ENCODE assay signal across 9 cellular contexts in genomic region chr5:181053760-181054122, GRCh38.
DNase-seq lines count a peak whose midpoint lies in the region; ATAC-seq, FAIRE-seq and TF ChIP-seq lines count a peak whose summit lies in the region.
"Had no signal": no experiment of that assay in that cellular context is flagged by ENCODE, and none has a peak within 500 bp of the region (broad histone marks: within the 10 kb centered on the region; RNA-seq: fewer than 3 reads in every experiment).

No MANE protein-coding gene starts in this region.

- DNase-seq in central memory CD8-positive, alpha-beta T cell (ENCODE audit: low spot score in 2 of 2) = no peak
- DNase-seq in NCI-H526 treated with DMSO at 0.1 percent for 48 hours (lab: John Stamatoyannopoulos, UW) (no peak), H54 (ENCODE audit: insufficient read length, low spot score) (no peak), NCI-H2196 treated with DMSO at 0.1 percent for 48 hours (lab: John Stamatoyannopoulos, UW; ENCODE audit: unreplicated experiment) (no peak)
- DNase-seq: central memory CD4-positive, alpha-beta T cell had no signal

- H3K27ac Mint-ChIP-seq in central memory CD8-positive, alpha-beta T cell (ENCODE audit: low read depth) = no peak overlapping the region

- H3K4me3 ChIP-seq in ACC112 (ENCODE audit: low read depth, low read length) (peak overlapping the region; percentile 65), HUES48 (ENCODE audit: low read depth, low read length) (peak overlapping the region; percentile 70), mucosa of stomach (ENCODE audit: low read length) (peak overlapping the region; percentile 36)

- H3K27me3 ChIP-seq in ACC112 (ENCODE audit: insufficient read depth, low read length) (peaks cover 96% of the 10 kb centered on the region), HUES48 (ENCODE audit: control insufficient read depth, insufficient read depth, low read length) (peaks cover 97% of the 10 kb centered on the region), mucosa of stomach (ENCODE audit: control insufficient read depth, insufficient read depth, low read length) (peaks cover 67% of the 10 kb centered on the region)

- peak overlapping the region; percentile 70 for H3K4me3 Mint-ChIP-seq in central memory CD8-positive, alpha-beta T cell

- H3K9ac ChIP-seq in HUES48 (ENCODE audit: low read depth, low read length) (no peak overlapping the region), mucosa of stomach (ENCODE audit: low read length) (peak overlapping the region; percentile 25)

- no peaks in the 10 kb centered on the region for H3K9me3 ChIP-seq in HUES48 (ENCODE audit: control insufficient read depth, insufficient read depth, low read length)
- H3K9me3 ChIP-seq in mucosa of stomach (ENCODE audit: control insufficient read depth, low read length) = no peaks in the 10 kb centered on the region

- H3K9me3 Mint-ChIP-seq in central memory CD8-positive, alpha-beta T cell = no peaks in the 10 kb centered on the region

- TF ChIP-seq POLR2A in H54 (IDR thresholded peaks at IDR 0.05; ENCODE audit: low read depth, low read length) = no peak

- peaks cover 97% of the 10 kb centered on the region for H3K27me3 Mint-ChIP-seq in central memory CD8-positive, alpha-beta T cell

- H3K36me3 ChIP-seq in ACC112 (ENCODE audit: insufficient read depth, low read length) = no peaks in the 10 kb centered on the region
- H3K36me3 ChIP-seq in HUES48 (ENCODE audit: control insufficient read depth, insufficient read depth, low read length) = no peaks in the 10 kb centered on the region
- H3K36me3 ChIP-seq in mucosa of stomach (ENCODE audit: control insufficient read depth, insufficient read depth, low read length) = no peaks in the 10 kb centered on the region

- no peaks in the 10 kb centered on the region for H3K79me2 ChIP-seq in ACC112 (ENCODE audit: control insufficient read depth, insufficient read depth, low read length, unreplicated experiment)

- no peak overlapping the region for H2AFZ ChIP-seq in ACC112 (ENCODE audit: low read length, unreplicated experiment)

- peaks cover 21% of the 10 kb centered on the region for H3K4me1 Mint-ChIP-seq in central memory CD8-positive, alpha-beta T cell

- peaks cover 1% of the 10 kb centered on the region for H3K36me3 Mint-ChIP-seq in central memory CD8-positive, alpha-beta T cell (ENCODE audit: insufficient read depth)

- FAIRE-seq in H54 (lab: Jason Lieb, UNC) = no peak

- peak; percentile 19 for ATAC-seq in central memory CD8-positive, alpha-beta T cell (replicated peaks; ENCODE audit: extremely low read depth, poor library complexity, severe bottlenecking)
- ATAC-seq in GM18861 (IDR thresholded peaks at IDR 0.05; ENCODE audit: unreplicated experiment) = no peak

- H3K4me1 ChIP-seq in ACC112 (ENCODE audit: control insufficient read depth, insufficient read depth, low read length, unreplicated experiment) (no peaks in the 10 kb centered on the region), HUES48 (ENCODE audit: control insufficient read depth, insufficient read depth, low read length) (0 out of 2 replicates have a peak, but pooled peaks cover 2% of the 10 kb centered on the region), mucosa of stomach (ENCODE audit: control insufficient read depth, insufficient read depth, low read length) (peaks cover 7% of the 10 kb centered on the region)

- H3K27ac ChIP-seq in ACC112 (ENCODE audit: low read depth, low read length) (no peak overlapping the region), HUES48 (ENCODE audit: low read depth, low read length) (no peak overlapping the region)
